In genomic region chr1:159889821-159890252, GRCh38 we compare ENCODE assay signal across 1 cellular context.
TF ChIP-seq lines count a peak whose summit lies in the region.

No MANE protein-coding gene starts in this region.

TF ChIP-seq in GM12878, 131 proteins besides CTCF, POLR2A, EP300 and RAD21:
- peak; percentile 27 for TF ChIP-seq MEF2B (IDR thresholded peaks at IDR 0.05; ENCODE audit: partially characterized antibody, poor library complexity, severe bottlenecking)
- TF ChIP-seq SIN3A (IDR thresholded peaks at IDR 0.05; ENCODE audit: low read depth, low read length) = no peak
- peak; percentile 53; the same call in 1 of the 2 replicates for TF ChIP-seq GABPA (IDR thresholded peaks at IDR 0.05; ENCODE audit: low read depth)
- TF ChIP-seq NFIC (IDR thresholded peaks at IDR 0.05; ENCODE audit: low read depth, low read length) = peak; percentile 56; the same call in 1 of the 2 replicates
- TF ChIP-seq PAX8 (IDR thresholded peaks at IDR 0.05) = no peak
- TF ChIP-seq ATF2 (IDR thresholded peaks at IDR 0.05; ENCODE audit: low read length) = peak; percentile 49; the same call in 1 of the 2 replicates
- no peak for TF ChIP-seq EGR1 (IDR thresholded peaks at IDR 0.05; ENCODE audit: borderline replicate concordance in 1 of 2, low read depth in 2 of 2, low read length in 2 of 2)
- TF ChIP-seq YY1 (IDR thresholded peaks at IDR 0.05; ENCODE audit: low read depth, low read length) = no peak
- TF ChIP-seq MTA2 (IDR thresholded peaks at IDR 0.05; ENCODE audit: low read depth) = peak; percentile 91
- TF ChIP-seq GATAD2B (conservative IDR thresholded peaks at IDR 0.05; ENCODE audit: low read depth) = no peak
- peak; percentile 80 for TF ChIP-seq JUNB (IDR thresholded peaks at IDR 0.05)
- peak; percentile 75 to 81 for TF ChIP-seq IKZF2 (IDR thresholded peaks at IDR 0.05)
- TF ChIP-seq DPF2 (IDR thresholded peaks at IDR 0.05) = 0 out of 2 replicates have a peak, but pooled peaks have one; percentile 52
- TF ChIP-seq BCL11A (IDR thresholded peaks at IDR 0.05; ENCODE audit: low read depth, low read length) = peak; percentile 89
- no peak for TF ChIP-seq SMARCA5 (IDR thresholded peaks at IDR 0.05)
- no peak for TF ChIP-seq SIX5 (IDR thresholded peaks at IDR 0.05; ENCODE audit: low read depth, low read length, severe bottlenecking)
- no peak for TF ChIP-seq ZBTB40 (IDR thresholded peaks at IDR 0.05; ENCODE audit: borderline replicate concordance)
- TF ChIP-seq RELB (IDR thresholded peaks at IDR 0.05; ENCODE audit: low read depth) = peak; percentile 52; the same call in 1 of the 2 replicates
- no peak for TF ChIP-seq LARP7 (IDR thresholded peaks at IDR 0.05)
- peak; percentile 66 for TF ChIP-seq RUNX3 (IDR thresholded peaks at IDR 0.05; ENCODE audit: low read length)
- peak; percentile 65; the same call in 1 of the 2 replicates for TF ChIP-seq ATF7 (IDR thresholded peaks at IDR 0.05; ENCODE audit: low read depth)
- 0 out of 2 replicates have a peak, but pooled peaks have one; percentile 5 for TF ChIP-seq CREM (IDR thresholded peaks at IDR 0.05; ENCODE audit: low read depth)
- peak; percentile 18; the same call in 1 of the 2 replicates for TF ChIP-seq NBN (IDR thresholded peaks at IDR 0.05)
- peak; percentile 81 for TF ChIP-seq IKZF1 (conservative IDR thresholded peaks at IDR 0.05)
- no peak for TF ChIP-seq CHD4 (IDR thresholded peaks at IDR 0.05)
- no peak for TF ChIP-seq RELA (IDR thresholded peaks at IDR 0.05; ENCODE audit: borderline replicate concordance, partially characterized antibody)
- no peak for TF ChIP-seq SREBF2 (IDR thresholded peaks at IDR 0.05; ENCODE audit: low read length)
- no peak for TF ChIP-seq HDGF (IDR thresholded peaks at IDR 0.05)
- TF ChIP-seq TAF1 (IDR thresholded peaks at IDR 0.05; ENCODE audit: borderline replicate concordance, low read depth, low read length) = no peak
- TF ChIP-seq NR2F1 (conservative IDR thresholded peaks at IDR 0.05) = no peak
- TF ChIP-seq SPI1 (IDR thresholded peaks at IDR 0.05; ENCODE audit: borderline replicate concordance, insufficient read depth, low read depth, low read length) = peak; percentile 94
- TF ChIP-seq FOXM1 (IDR thresholded peaks at IDR 0.05; ENCODE audit: low read depth, low read length) = no peak
- TF ChIP-seq POU2F2 (IDR thresholded peaks at IDR 0.05; ENCODE audit: borderline replicate concordance, low read depth, low read length) = peak; percentile 45; the same call in 1 of the 3 replicates
- peak; percentile 82; the same call in 1 of the 2 replicates for TF ChIP-seq EED (IDR thresholded peaks at IDR 0.05; ENCODE audit: low read depth)
- no peak for TF ChIP-seq MTA3 (IDR thresholded peaks at IDR 0.05; ENCODE audit: borderline replicate concordance, low read length)
- no peak for TF ChIP-seq SMAD1 (IDR thresholded peaks at IDR 0.05; ENCODE audit: low read depth, partially characterized antibody)
- TF ChIP-seq ETV6 (conservative IDR thresholded peaks at IDR 0.05 in 1 of 2, IDR thresholded peaks at IDR 0.05 in 1 of 2; ENCODE audit: borderline replicate concordance in 1 of 2, low read depth in 1 of 2) = peak in 1 of 2 experiments; percentile 90; a peak in 2 of 4 replicates
- no peak for TF ChIP-seq POLR2AphosphoS2 (IDR thresholded peaks at IDR 0.05; ENCODE audit: low read depth, low read length)
- TF ChIP-seq HSF1 (IDR thresholded peaks at IDR 0.05; ENCODE audit: low read depth, low read length) = no peak
- TF ChIP-seq E2F8 (IDR thresholded peaks at IDR 0.05; ENCODE audit: low read depth, partially characterized antibody) = no peak
- TF ChIP-seq ZBTB11 (CRISPR knock-in tag; IDR thresholded peaks at IDR 0.05) = no peak
- TF ChIP-seq ZNF217 (IDR thresholded peaks at IDR 0.05) = no peak
- TF ChIP-seq MEF2A (IDR thresholded peaks at IDR 0.05; ENCODE audit: insufficient read depth, low read depth, low read length) = no peak
